Comparison of ENCODE assay signal across 15 cellular contexts in genomic region chrX:13791559-13791958, GRCh38. TPM values are rescaled to one million over a fixed set of nuclear protein-coding genes. Genes with fewer than 3 reads are reported as not detected.
DNase-seq lines count a peak whose midpoint lies in the region; ATAC-seq, FAIRE-seq and TF ChIP-seq lines count a peak whose summit lies in the region.
"Had no signal": no experiment of that assay in that cellular context is flagged by ENCODE, and none has a peak within 500 bp of the region (broad histone marks: within the 10 kb centered on the region; RNA-seq: fewer than 3 reads in every experiment).

No MANE protein-coding gene starts in this region.

- no peak for TF ChIP-seq CTCF in prostate gland (IDR thresholded peaks at IDR 0.05)

- H3K4me1 ChIP-seq in prostate gland (replicated peaks): no peaks in the 10 kb centered on the region
- H3K4me1 ChIP-seq: SJSA1 had no signal

- intact Hi-C loops in prostate gland (cut with DNase I): no loop called here
- intact Hi-C loops in activated T-helper 2 cell treated with anti-CD3 and anti-CD28 coated beads, Interferon-gamma antibody, Interleukin-2, Interleukin-4, amounts not matched to agents 10 μg/mL and 5 μg/mL and 100 μg/mL, durations not matched to agents 14 hours and 24 hours and 36 hours (cut with micrococcal nuclease): no loop called here

- in situ Hi-C loops in SK-MEL-5 (cut with HindIII; ENCODE audit: low pct_unique_long_range_greater_than_20kb, low sequenced_read_pairs): no loop called here

- H3K4me3 Mint-ChIP-seq in activated naive CD8-positive, alpha-beta T cell treated with anti-CD3 and anti-CD28 coated beads, Interleukin-2, amount 50 U/mL, for 24 hours: no peak overlapping the region
- H3K4me3 Mint-ChIP-seq in activated T-helper 2 cell treated with anti-CD3 and anti-CD28 coated beads, Interferon-gamma antibody, Interleukin-2, Interleukin-4, amounts not matched to agents 10 μg/mL and 5 μg/mL and 100 μg/mL, durations not matched to agents 14 hours and 24 hours and 36 hours (ENCODE audit: low read depth): no peak overlapping the region
- H3K4me3 Mint-ChIP-seq: activated T-helper 17 cell treated with anti-CD3 and anti-CD28 coated beads, Interleukin-2, amount 50 U/mL, for 72 hours had no signal

- H3K27me3 ChIP-seq in prostate gland (replicated peaks; ENCODE audit: insufficient read depth): no peaks in the 10 kb centered on the region
- H3K27me3 ChIP-seq: cardiac muscle cell, SJSA1 had no signal

- no peaks in the 10 kb centered on the region for H3K36me3 Mint-ChIP-seq in activated naive CD8-positive, alpha-beta T cell treated with anti-CD3 and anti-CD28 coated beads, Interleukin-2, amount 50 U/mL, for 24 hours (ENCODE audit: low read depth)
- H3K36me3 Mint-ChIP-seq in activated T-helper 2 cell treated with anti-CD3 and anti-CD28 coated beads, Interferon-gamma antibody, Interleukin-2, Interleukin-4, amounts not matched to agents 10 μg/mL and 5 μg/mL and 100 μg/mL, durations not matched to agents 14 hours and 24 hours and 36 hours (ENCODE audit: low read depth): no peaks in the 10 kb centered on the region

- TF ChIP-seq POLR2A in prostate gland (IDR thresholded peaks at IDR 0.05): no peak

- H3K36me3 ChIP-seq in prostate gland: no peaks in the 10 kb centered on the region
- H3K36me3 ChIP-seq: cardiac muscle cell, SJSA1 had no signal

- no peak for ATAC-seq in activated naive CD8-positive, alpha-beta T cell treated with anti-CD3 and anti-CD28 coated beads, Interleukin-2, amount 50 U/mL, for 24 hours
- ATAC-seq: activated T-helper 17 cell treated with anti-CD3 and anti-CD28 coated beads, Interleukin-2, amount 50 U/mL, for 72 hours had no signal

- WGBS in prostate gland: 25% methylated on average over 2 of the region's 2 CpGs

- H3K4me1 Mint-ChIP-seq in activated naive CD8-positive, alpha-beta T cell treated with anti-CD3 and anti-CD28 coated beads, Interleukin-2, amount 50 U/mL, for 24 hours: no peaks in the 10 kb centered on the region
- H3K4me1 Mint-ChIP-seq in activated T-helper 2 cell treated with anti-CD3 and anti-CD28 coated beads, Interferon-gamma antibody, Interleukin-2, Interleukin-4, amounts not matched to agents 10 μg/mL and 5 μg/mL and 100 μg/mL, durations not matched to agents 14 hours and 24 hours and 36 hours (ENCODE audit: low read depth): no peaks in the 10 kb centered on the region
- H3K4me1 Mint-ChIP-seq: activated T-helper 17 cell treated with anti-CD3 and anti-CD28 coated beads, Interleukin-2, amount 50 U/mL, for 72 hours had no signal

- H3K27me3 Mint-ChIP-seq in activated naive CD8-positive, alpha-beta T cell treated with anti-CD3 and anti-CD28 coated beads, Interleukin-2, amount 50 U/mL, for 24 hours: no peaks in the 10 kb centered on the region
- no peaks in the 10 kb centered on the region for H3K27me3 Mint-ChIP-seq in activated T-helper 2 cell treated with anti-CD3 and anti-CD28 coated beads, Interferon-gamma antibody, Interleukin-2, Interleukin-4, amounts not matched to agents 10 μg/mL and 5 μg/mL and 100 μg/mL, durations not matched to agents 14 hours and 24 hours and 36 hours (ENCODE audit: low read depth)

- H3K9me3 ChIP-seq in prostate gland: no peaks in the 10 kb centered on the region
- H3K9me3 ChIP-seq: SJSA1 had no signal

- no peaks in the 10 kb centered on the region for H3K9me3 Mint-ChIP-seq in activated naive CD8-positive, alpha-beta T cell treated with anti-CD3 and anti-CD28 coated beads, Interleukin-2, amount 50 U/mL, for 24 hours
- H3K9me3 Mint-ChIP-seq in activated T-helper 2 cell treated with anti-CD3 and anti-CD28 coated beads, Interferon-gamma antibody, Interleukin-2, Interleukin-4, amounts not matched to agents 10 μg/mL and 5 μg/mL and 100 μg/mL, durations not matched to agents 14 hours and 24 hours and 36 hours: no peaks in the 10 kb centered on the region
- H3K9me3 Mint-ChIP-seq: activated T-helper 17 cell treated with anti-CD3 and anti-CD28 coated beads, Interleukin-2, amount 50 U/mL, for 72 hours had no signal

- peak; percentile 3 for FAIRE-seq in frontal cortex (lab: Jason Lieb, UNC)

- no peak overlapping the region for H3K4me3 ChIP-seq in prostate gland
- H3K4me3 ChIP-seq: cardiac muscle cell, GM23248, SJSA1 had no signal

- DNase-seq in COR-L47 (lab: John Stamatoyannopoulos, UW) (peak; percentile 36), SK-MEL-5 (ENCODE audit: low read depth, low spot score) (peak; percentile 77), frontal cortex (ENCODE audit: low spot score in 2 of 2) (peak in 1 of 2 donors; percentile 9), prostate gland (ENCODE audit: low spot score) (peak; percentile 22), RPMI8226 (no peak)
- DNase-seq in activated naive CD8-positive, alpha-beta T cell treated with anti-CD3 and anti-CD28 coated beads, Interleukin-2, amount 50 U/mL, for 24 hours: no peak
- no peak for DNase-seq in activated T-helper 2 cell treated with anti-CD3 and anti-CD28 coated beads, Interferon-gamma antibody, Interleukin-2, Interleukin-4, amounts not matched to agents 10 μg/mL and 5 μg/mL and 100 μg/mL, durations not matched to agents 14 hours and 24 hours and 36 hours (ENCODE audit: low spot score)
- DNase-seq: activated CD4-positive, alpha-beta T cell treated with anti-CD3 and anti-CD28 coated beads, Interleukin-2, amount 50 U/mL, for 48 hours; GM23248; NCI-H1048; stimulated activated CD4-positive, alpha-beta T cell treated with anti-CD3 and anti-CD28 coated beads, Interleukin-4, amount 100 ng/mL, for 1 hour had no signal

- peak overlapping the region; percentile 54 to 69 for H3K27ac ChIP-seq in prostate gland
- H3K27ac ChIP-seq: C4-2B, cardiac muscle cell, GM23248, SJSA1 had no signal

- no peak overlapping the region for H3K27ac Mint-ChIP-seq in activated naive CD8-positive, alpha-beta T cell treated with anti-CD3 and anti-CD28 coated beads, Interleukin-2, amount 50 U/mL, for 24 hours
- no peak overlapping the region for H3K27ac Mint-ChIP-seq in activated T-helper 2 cell treated with anti-CD3 and anti-CD28 coated beads, Interferon-gamma antibody, Interleukin-2, Interleukin-4, amounts not matched to agents 10 μg/mL and 5 μg/mL and 100 μg/mL, durations not matched to agents 14 hours and 24 hours and 36 hours
- H3K27ac Mint-ChIP-seq: activated T-helper 17 cell treated with anti-CD3 and anti-CD28 coated beads, Interleukin-2, amount 50 U/mL, for 72 hours had no signal

RNA-seq across cellular contexts. Expression of gene GPM6B, which starts 25.3 kb away (rescaled TPM):
- total RNA-seq in SK-MEL-5 (2014; rRNA removed; shearing (Covaris generic)): 231 and 232 TPM in 2 replicates
- 179 and 190 TPM in 2 replicates for polyA plus RNA-seq in SK-MEL-5 (2015; cell fraction: cytosol; rRNA removed)
- 62.7 and 79.1 TPM in 2 replicates for polyA plus RNA-seq in SK-MEL-5 (2015; cell fraction: nucleus; rRNA removed)
- total RNA-seq in frontal cortex (380 TPM), prostate gland (10 to 100 TPM; 10.1 to 12.3 TPM)
- total RNA-seq in activated T-helper 2 cell treated with anti-CD3 and anti-CD28 coated beads, Interferon-gamma antibody, Interleukin-2, Interleukin-4, amounts not matched to agents 10 μg/mL and 5 μg/mL and 100 μg/mL, durations not matched to agents 14 hours and 24 hours and 36 hours: not detected in 2 replicates
- total RNA-seq: activated T-helper 17 cell treated with anti-CD3 and anti-CD28 coated beads, Interleukin-2, amount 50 U/mL, for 72 hours; SJSA1 had no signal

RNA-seq across cellular contexts. Expression of gene OFD1, which starts 57.0 kb away (rescaled TPM):
- total RNA-seq in SK-MEL-5 (2014; rRNA removed; shearing (Covaris generic)): 12.7 and 14.1 TPM in 2 replicates
- 7.6 and 8.3 TPM in 2 replicates for polyA plus RNA-seq in SK-MEL-5 (2015; cell fraction: cytosol; rRNA removed)
- polyA plus RNA-seq in SK-MEL-5 (2015; cell fraction: nucleus; rRNA removed): 256 and 285 TPM in 2 replicates
- total RNA-seq in frontal cortex (15.9 TPM), prostate gland (10 to 100 TPM; 23.6 to 36.2 TPM)
- total RNA-seq in activated T-helper 2 cell treated with anti-CD3 and anti-CD28 coated beads, Interferon-gamma antibody, Interleukin-2, Interleukin-4, amounts not matched to agents 10 μg/mL and 5 μg/mL and 100 μg/mL, durations not matched to agents 14 hours and 24 hours and 36 hours: 21.0 and 23.4 TPM in 2 replicates

RNA-seq across cellular contexts. Expression of gene TRAPPC2, which starts 57.1 kb away (rescaled TPM):
- total RNA-seq in SK-MEL-5 (2014; rRNA removed; shearing (Covaris generic)): 15.6 and 19.0 TPM in 2 replicates
- polyA plus RNA-seq in SK-MEL-5 (2015; cell fraction: cytosol; rRNA removed): 12.9 and 13.9 TPM in 2 replicates
- polyA plus RNA-seq in SK-MEL-5 (2015; cell fraction: nucleus; rRNA removed): 21.1 and 28.6 TPM in 2 replicates
- total RNA-seq in frontal cortex (76.6 TPM), prostate gland (10 to 100 TPM; 15.6 to 20.2 TPM)
- total RNA-seq in activated T-helper 2 cell treated with anti-CD3 and anti-CD28 coated beads, Interferon-gamma antibody, Interleukin-2, Interleukin-4, amounts not matched to agents 10 μg/mL and 5 μg/mL and 100 μg/mL, durations not matched to agents 14 hours and 24 hours and 36 hours: 14.7 and 15.2 TPM in 2 replicates

Comparison
In these comparisons a context has a peak if more than half of its experiments do, and no peak if none do; other contexts are left out.
1. DNase-seq: peak in COR-L47 (single experiment), SK-MEL-5 (single experiment) and prostate gland (single experiment); none in activated naive CD8-positive, alpha-beta T cell treated with anti-CD3 and anti-CD28 coated beads, Interleukin-2, amount 50 U/mL, for 24 hours (single experiment), RPMI8226 (single experiment) and activated T-helper 2 cell treated with anti-CD3 and anti-CD28 coated beads, Interferon-gamma antibody, Interleukin-2, Interleukin-4, amounts not matched to agents 10 μg/mL and 5 μg/mL and 100 μg/mL, durations not matched to agents 14 hours and 24 hours and 36 hours (single experiment).
2. RNA of gene GPM6B, which starts 25.3 kb away (total RNA-seq): 380 TPM in frontal cortex (single experiment) and 231 to 232 TPM in SK-MEL-5; 10.1 to 12.3 TPM in prostate gland and not detected in activated T-helper 2 cell treated with anti-CD3 and anti-CD28 coated beads, Interferon-gamma antibody, Interleukin-2, Interleukin-4, amounts not matched to agents 10 μg/mL and 5 μg/mL and 100 μg/mL, durations not matched to agents 14 hours and 24 hours and 36 hours; every median in the first group is over 10 times any median in the second.